Comparison of ENCODE assay signal across 23 cellular contexts in the genomic region with DNA sequence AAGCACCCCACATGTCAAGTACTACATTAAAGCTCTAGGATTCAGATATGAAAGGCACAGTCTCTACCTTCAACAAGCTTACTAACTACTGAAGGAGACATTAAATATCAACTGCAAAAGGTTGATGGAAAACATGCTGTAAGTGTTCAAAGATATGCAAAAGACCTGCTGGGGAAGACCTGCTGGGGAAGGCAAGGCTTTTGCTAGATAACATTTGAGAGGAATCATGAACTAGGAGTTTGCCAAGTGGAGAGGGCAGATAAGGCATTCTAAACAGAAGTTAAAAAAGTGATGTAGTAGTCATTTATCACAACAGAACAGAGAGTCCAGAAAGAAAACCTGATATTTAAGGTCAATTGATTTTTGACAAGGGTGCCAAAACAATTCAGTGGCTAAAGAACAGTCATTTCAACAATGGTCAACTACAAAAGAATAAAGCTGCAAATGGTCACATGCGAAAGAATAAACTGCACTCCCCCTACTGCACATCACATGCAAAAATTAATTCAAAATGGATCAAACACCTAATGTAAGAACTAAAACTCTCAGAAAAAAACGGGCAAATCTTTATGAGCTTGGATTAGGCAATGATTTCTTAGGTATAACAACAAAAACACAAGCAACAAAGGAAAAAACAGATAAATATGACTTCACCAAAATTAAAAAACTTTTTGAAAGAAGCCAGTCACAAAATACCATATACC. TPM values are rescaled to one million over a fixed set of nuclear protein-coding genes. Genes with fewer than 3 reads are reported as not detected.
A peak's percentile ranks its signal among the peaks of the same experiment; 100 is the strongest.
DNase-seq lines count a peak whose midpoint lies in the region; ATAC-seq, FAIRE-seq and TF ChIP-seq lines count a peak whose summit lies in the region.
"Had no signal": no experiment of that assay in that cellular context is flagged by ENCODE, and none has a peak within 500 bp of the region (broad histone marks: within the 10 kb centered on the region; RNA-seq: fewer than 3 reads in every experiment).

No MANE protein-coding gene starts in this region.

- H3K9me3 Mint-ChIP-seq in activated naive CD8-positive, alpha-beta T cell (ENCODE audit: low read depth): no peaks in the 10 kb centered on the region
- no peaks in the 10 kb centered on the region for H3K9me3 Mint-ChIP-seq in activated naive CD8-positive, alpha-beta T cell treated with anti-CD3 and anti-CD28 coated beads, Interleukin-2, amount 50 U/mL, for 24 hours
- no peaks in the 10 kb centered on the region for H3K9me3 Mint-ChIP-seq in mesothelial cell of epicardium
- H3K9me3 Mint-ChIP-seq in naive thymus-derived CD8-positive, alpha-beta T cell: no peaks in the 10 kb centered on the region
- H3K9me3 Mint-ChIP-seq: CD4-positive, alpha-beta memory T cell had no signal

- no peak for TF ChIP-seq POLR2A in K562 (conservative IDR thresholded peaks at IDR 0.05)

- peaks cover 14 to 25% of the 10 kb centered on the region in 2 experiments; a peak in 4 of 5 replicates for H3K4me1 ChIP-seq in K562 (replicated peaks in 1 of 2; ENCODE audit: control insufficient read depth in 2 of 2, insufficient read depth in 2 of 2, low read length in 2 of 2)
- H3K4me1 ChIP-seq: BE2C had no signal

- ATAC-seq in activated naive CD8-positive, alpha-beta T cell treated with anti-CD3 and anti-CD28 coated beads, Interleukin-2, amount 50 U/mL, for 24 hours: no peak
- peak; percentile 89 for ATAC-seq in K562
- no peak for ATAC-seq in naive thymus-derived CD8-positive, alpha-beta T cell
- ATAC-seq: GM12878, Panc1 had no signal

- no peaks in the 10 kb centered on the region for H3K4me1 Mint-ChIP-seq in activated naive CD8-positive, alpha-beta T cell (ENCODE audit: low read depth)
- H3K4me1 Mint-ChIP-seq in activated naive CD8-positive, alpha-beta T cell treated with anti-CD3 and anti-CD28 coated beads, Interleukin-2, amount 50 U/mL, for 24 hours: no peaks in the 10 kb centered on the region
- H3K4me1 Mint-ChIP-seq in mesothelial cell of epicardium: no peaks in the 10 kb centered on the region
- H3K4me1 Mint-ChIP-seq in naive thymus-derived CD8-positive, alpha-beta T cell: peaks cover 0 to 7% (median 3%) of the 10 kb centered on the region in 4 donors

- 2% methylated on average over 2 of the region's 2 CpGs for WGBS in K562 (ENCODE audit: insufficient coverage, low coverage, missing lambda C conversion rate)

- peak; percentile 99 for TF ChIP-seq EP300 in K562 (IDR thresholded peaks at IDR 0.05; ENCODE audit: low read length)

- peaks cover 15% of the 10 kb centered on the region; the same call in 2 of the 3 replicates for H3K36me3 ChIP-seq in K562 (ENCODE audit: control insufficient read depth, insufficient read depth, low read length)
- H3K36me3 ChIP-seq: BE2C had no signal

- 0 out of 4 replicates have a peak, but pooled peaks of 1 of the 2 experiments have one; percentile 4 for TF ChIP-seq RAD21 in K562 (CRISPR knock-in tag; conservative IDR thresholded peaks at IDR 0.05 in 1 of 2, IDR thresholded peaks at IDR 0.05 in 1 of 2)

- FAIRE-seq in K562 (lab: Jason Lieb, UNC): peak; percentile 99
- FAIRE-seq: GM12878, GM18507, H1 had no signal

- in situ Hi-C loops in K562 (cut with MboI): no loop called here

- H3K9me1 ChIP-seq in K562 (ENCODE audit: control insufficient read depth, insufficient read depth, low read length): no peaks in the 10 kb centered on the region

- peaks cover 6% of the 10 kb centered on the region; the same call in 1 of the 2 replicates for H3K9me3 ChIP-seq in K562 (replicated peaks; ENCODE audit: control insufficient read depth, insufficient read depth, low read depth, low read length)
- H3K9me3 ChIP-seq: BE2C had no signal

- no peaks in the 10 kb centered on the region for H3K27me3 ChIP-seq in K562 (ENCODE audit: control insufficient read depth in 2 of 2, insufficient read depth in 2 of 2, low read length in 2 of 2)
- H3K27me3 ChIP-seq: BE2C had no signal

- POLR2A ChIA-PET in K562 (lab: Yijun Ruan, JAX): interaction anchor here (0.8 to 1.4 kb wide), 6 partner anchors 9 to 43 kb away, joined by 3 to 5 read pairs (median 4); a partner anchor contains a TSS
- POLR2A ChIA-PET in naive thymus-derived CD8-positive, alpha-beta T cell (lab: Charles Lee): no interaction called here

- H3K79me2 ChIP-seq in K562 (ENCODE audit: control insufficient read depth, insufficient read depth, low read length): no peaks in the 10 kb centered on the region

- no peaks in the 10 kb centered on the region for H4K20me1 ChIP-seq in K562 (replicated peaks; ENCODE audit: control insufficient read depth, insufficient read depth, low read length)

- no TSS peak for BruUV-seq in K562 (replicated peaks; lab: Mats Ljungman, UMichigan)

- no peak; a peak in 1 of 6 replicates for TF ChIP-seq CTCF in K562 (IDR thresholded peaks at IDR 0.05 in 2 of 3, conservative IDR thresholded peaks at IDR 0.05 in 1 of 3; ENCODE audit: insufficient read depth in 2 of 3, low read depth in 1 of 3, low read length in 3 of 3)
- TF ChIP-seq CTCF in mesothelial cell of epicardium (IDR thresholded peaks at IDR 0.05; ENCODE audit: unreplicated experiment): no peak

- intact Hi-C loops in K562 (cut with micrococcal nuclease): loop anchor here (2.0 to 5.0 kb wide), 2 partner anchors 42 to 209 kb away; a partner anchor contains a TSS

- H3K36me3 Mint-ChIP-seq in activated naive CD8-positive, alpha-beta T cell: peaks cover 15% of the 10 kb centered on the region
- H3K36me3 Mint-ChIP-seq in activated naive CD8-positive, alpha-beta T cell treated with anti-CD3 and anti-CD28 coated beads, Interleukin-2, amount 50 U/mL, for 24 hours (ENCODE audit: low read depth): peaks cover 17% of the 10 kb centered on the region
- peaks cover 23% of the 10 kb centered on the region for H3K36me3 Mint-ChIP-seq in mesothelial cell of epicardium
- H3K36me3 Mint-ChIP-seq in naive thymus-derived CD8-positive, alpha-beta T cell: peaks cover 4 to 51% (median 14%) of the 10 kb centered on the region in 3 donors

- H3K27me3 Mint-ChIP-seq in activated naive CD8-positive, alpha-beta T cell: no peaks in the 10 kb centered on the region
- H3K27me3 Mint-ChIP-seq in activated naive CD8-positive, alpha-beta T cell treated with anti-CD3 and anti-CD28 coated beads, Interleukin-2, amount 50 U/mL, for 24 hours: no peaks in the 10 kb centered on the region
- H3K27me3 Mint-ChIP-seq in mesothelial cell of epicardium (ENCODE audit: low read depth): no peaks in the 10 kb centered on the region
- H3K27me3 Mint-ChIP-seq in naive thymus-derived CD8-positive, alpha-beta T cell: no peaks in the 10 kb centered on the region
- H3K27me3 Mint-ChIP-seq: CD4-positive, alpha-beta memory T cell had no signal

- peak overlapping the region; percentile 16 for H3K27ac Mint-ChIP-seq in activated naive CD8-positive, alpha-beta T cell
- H3K27ac Mint-ChIP-seq in activated naive CD8-positive, alpha-beta T cell treated with anti-CD3 and anti-CD28 coated beads, Interleukin-2, amount 50 U/mL, for 24 hours: no peak overlapping the region
- H3K27ac Mint-ChIP-seq in mesothelial cell of epicardium: peak overlapping the region; percentile 10
- H3K27ac Mint-ChIP-seq in naive thymus-derived CD8-positive, alpha-beta T cell: no peak overlapping the region

- H3K4me3 ChIP-seq in K562: no peak overlapping the region
- H3K4me3 ChIP-seq: GM12878 had no signal

- H3K4me2 ChIP-seq in K562 (ENCODE audit: insufficient read depth, low read length): no peak overlapping the region
- H3K4me2 ChIP-seq: KMS-11 had no signal

- CTCF ChIA-PET in K562 (lab: Yijun Ruan, JAX; ENCODE audit: low intra/inter-chr PET ratio): no interaction called here

- H3K27ac ChIP-seq in K562 (ENCODE audit: extremely low read depth, low read depth, low read length): peak overlapping the region; percentile 62; the same call in 2 of the 3 replicates
- H3K27ac ChIP-seq: KMS-11 had no signal

- H3K4me3 Mint-ChIP-seq in activated naive CD8-positive, alpha-beta T cell: no peak overlapping the region
- no peak overlapping the region for H3K4me3 Mint-ChIP-seq in activated naive CD8-positive, alpha-beta T cell treated with anti-CD3 and anti-CD28 coated beads, Interleukin-2, amount 50 U/mL, for 24 hours
- H3K4me3 Mint-ChIP-seq in mesothelial cell of epicardium: no peak overlapping the region
- H3K4me3 Mint-ChIP-seq in naive thymus-derived CD8-positive, alpha-beta T cell: no peak overlapping the region
- H3K4me3 Mint-ChIP-seq: CD4-positive, alpha-beta memory T cell had no signal

- no peak overlapping the region for H2AFZ ChIP-seq in K562 (ENCODE audit: low read depth, low read length)

- DNase-seq in activated naive CD8-positive, alpha-beta T cell treated with anti-CD3 and anti-CD28 coated beads, Interleukin-2, amount 50 U/mL, for 24 hours: no peak
- DNase-seq in HUDEP-2 (lab: John Stamatoyannopoulos, UW; ENCODE audit: unreplicated experiment in 76 of 76) (peak in 72 of 76 experiments; percentile 5 to 96 (median 74)), K562 (ENCODE audit: extremely low read depth in 1 of 4, low spot score in 3 of 4) (peak; percentile 74 to 96 (median 86)), mesothelial cell of epicardium (ENCODE audit: low spot score in 2 of 2, unreplicated experiment in 2 of 2) (no peak), NCI-H187 (lab: John Stamatoyannopoulos, UW) (no peak), RPMI8226 (no peak)
- DNase-seq in naive thymus-derived CD8-positive, alpha-beta T cell: no peak
- DNase-seq: BE2C; Calu3; CD4-positive, alpha-beta memory T cell; GF-D8; MV-4-11; NCI-H1694 treated with DMSO at 0.1 percent for 48 hours; NCI-H2107; NCI-H2227 treated with DMSO at 0.1 percent for 48 hours; NCI-H524; NCI-H82 had no signal

- H3K9ac ChIP-seq in K562 (ENCODE audit: insufficient read depth in 1 of 2, low read depth in 2 of 2, low read length in 2 of 2): no peak overlapping the region
- H3K9ac ChIP-seq: KMS-11 had no signal

RNA-seq across cellular contexts. Expression of a gene that starts 23.0 kb away (rescaled TPM):
- total RNA-seq in K562 (2011; cell fraction: chromatin; rRNA removed; ENCODE audit: low replicate concordance): 15.0 and 16.0 TPM in 2 replicates
- 6.0 and 6.4 TPM in 2 replicates for total RNA-seq in K562 (2011; cell fraction: nucleolus; rRNA removed)
- 9.8 and 12.7 TPM in 2 replicates for total RNA-seq in K562 (2011; cell fraction: nucleoplasm; rRNA removed)
- total RNA-seq in K562 (2014; rRNA removed) (0.77 and 0.90 TPM in 2 replicates), K562 (2014; rRNA removed; fragmentation: Illumina TruSeq; extraction: Trizol) (0.89 and 1.3 TPM in 2 replicates), K562 (2015; rRNA removed; fragmentation: Illumina TruSeq; extraction: Trizol) (1.2 TPM in 2 replicates), K562 (2021) (1.1 and 1.3 TPM in 2 replicates), mesothelial cell of epicardium (4.9 to 5.6 TPM (median 5.0 TPM) in 3 replicates)
- polyA plus RNA-seq in K562 (2011; rRNA removed) (1.8 and 2.6 TPM in 2 replicates), K562 (2014; fragmentation: Illumina TruSeq; extraction: Trizol) (0.71 and 1.1 TPM in 2 replicates), K562 (2014; fragmentation: Nextera tagmentation; extraction: Ambion mirVana) (under 1 TPM; 0.28 to 0.49 TPM), K562 (2014; rRNA removed) (1.2 and 1.5 TPM in 2 replicates)
- 0.75 and 2.0 TPM in 2 replicates for polyA plus RNA-seq in K562 (2011; cell fraction: cytosol; rRNA removed)
- 8.3 and 11.0 TPM in 2 replicates for polyA plus RNA-seq in K562 (2011; cell fraction: nucleus; rRNA removed)
- polyA plus RNA-seq in K562 (2012): 0.57 and 1.9 TPM in 2 replicates
- polyA minus RNA-seq in K562 (2011; rRNA and poly(A)+ RNA removed): 1.3 and 2.5 TPM in 2 replicates
- 0.76 and 1.5 TPM in 2 replicates for polyA minus RNA-seq in K562 (2011; cell fraction: cytosol; rRNA and poly(A)+ RNA removed)
- 2.6 and 5.2 TPM in 2 replicates for polyA minus RNA-seq in K562 (2011; cell fraction: nucleus; rRNA and poly(A)+ RNA removed)
- 1 to 10 TPM; 5.9 to 6.2 TPM for total RNA-seq in naive thymus-derived CD8-positive, alpha-beta T cell
- under 1 TPM in 2 of 3 donors, not detected in 1; 0.07 TPM for polyA plus RNA-seq in naive thymus-derived CD8-positive, alpha-beta T cell

RNA-seq across cellular contexts. Expression of a gene that starts 39.5 kb away (rescaled TPM):
- total RNA-seq in K562 (2011; cell fraction: chromatin; rRNA removed; ENCODE audit: low replicate concordance): 22.8 and 74.5 TPM in 2 replicates
- total RNA-seq in K562 (2011; cell fraction: nucleolus; rRNA removed): 9.8 and 11.8 TPM in 2 replicates
- 41.5 and 73.1 TPM in 2 replicates for total RNA-seq in K562 (2011; cell fraction: nucleoplasm; rRNA removed)
- total RNA-seq in K562 (2014; rRNA removed) (9.6 and 9.9 TPM in 2 replicates), K562 (2014; rRNA removed; fragmentation: Illumina TruSeq; extraction: Trizol) (19.0 and 20.1 TPM in 2 replicates), K562 (2015; rRNA removed; fragmentation: Illumina TruSeq; extraction: Trizol) (15.6 and 16.0 TPM in 2 replicates), K562 (2021) (25.6 and 26.8 TPM in 2 replicates), mesothelial cell of epicardium (49.9 to 50.7 TPM (median 49.9 TPM) in 3 replicates)
- polyA plus RNA-seq in K562 (2011; rRNA removed) (11.9 and 17.8 TPM in 2 replicates), K562 (2014; fragmentation: Illumina TruSeq; extraction: Trizol) (22.6 and 27.6 TPM in 2 replicates), K562 (2014; fragmentation: Nextera tagmentation; extraction: Ambion mirVana) (10 to 100 TPM; 10.8 to 13.7 TPM), K562 (2014; rRNA removed) (18.1 and 19.4 TPM in 2 replicates)
- 3.3 and 7.5 TPM in 2 replicates for polyA plus RNA-seq in K562 (2011; cell fraction: cytosol; rRNA removed)
- polyA plus RNA-seq in K562 (2011; cell fraction: nucleus; rRNA removed): 15.8 and 21.7 TPM in 2 replicates
- polyA plus RNA-seq in K562 (2012): 23.3 and 34.6 TPM in 2 replicates
- 16.5 and 19.1 TPM in 2 replicates for polyA minus RNA-seq in K562 (2011; rRNA and poly(A)+ RNA removed)
- 13.5 and 15.8 TPM in 2 replicates for polyA minus RNA-seq in K562 (2011; cell fraction: cytosol; rRNA and poly(A)+ RNA removed)
- polyA minus RNA-seq in K562 (2011; cell fraction: nucleus; rRNA and poly(A)+ RNA removed): 9.8 and 16.8 TPM in 2 replicates
- total RNA-seq in naive thymus-derived CD8-positive, alpha-beta T cell: 10 to 100 TPM; 33.9 to 35.0 TPM
- polyA plus RNA-seq in naive thymus-derived CD8-positive, alpha-beta T cell: 1 to 10 TPM; 5.0 to 5.8 (median 5.8) TPM

RNA-seq across cellular contexts. Expression of a gene that starts 42.5 kb away (rescaled TPM):
- total RNA-seq in K562 (2011; cell fraction: chromatin; rRNA removed; ENCODE audit: low replicate concordance): 64.3 and 71.3 TPM in 2 replicates
- 44.9 and 47.4 TPM in 2 replicates for total RNA-seq in K562 (2011; cell fraction: nucleolus; rRNA removed)
- 53.4 and 64.1 TPM in 2 replicates for total RNA-seq in K562 (2011; cell fraction: nucleoplasm; rRNA removed)
- total RNA-seq in K562 (2014; rRNA removed) (79.8 and 81.6 TPM in 2 replicates), K562 (2014; rRNA removed; fragmentation: Illumina TruSeq; extraction: Trizol) (137 and 145 TPM in 2 replicates), K562 (2015; rRNA removed; fragmentation: Illumina TruSeq; extraction: Trizol) (109 and 118 TPM in 2 replicates), K562 (2021) (157 and 158 TPM in 2 replicates), mesothelial cell of epicardium (38.9 to 47.9 TPM (median 39.4 TPM) in 3 replicates)
- polyA plus RNA-seq in K562 (2011; rRNA removed) (130 TPM in 2 replicates), K562 (2014; fragmentation: Illumina TruSeq; extraction: Trizol) (133 and 150 TPM in 2 replicates), K562 (2014; fragmentation: Nextera tagmentation; extraction: Ambion mirVana) (100 to 1,000 TPM in 1 of 2 experiments, 10 to 100 TPM in 1; 86.4 to 122 TPM), K562 (2014; rRNA removed) (97.1 and 107 TPM in 2 replicates)
- polyA plus RNA-seq in K562 (2011; cell fraction: cytosol; rRNA removed): 86.8 and 107 TPM in 2 replicates
- polyA plus RNA-seq in K562 (2011; cell fraction: nucleus; rRNA removed): 61.5 and 74.3 TPM in 2 replicates
- polyA plus RNA-seq in K562 (2012): 113 and 129 TPM in 2 replicates
- polyA minus RNA-seq in K562 (2011; rRNA and poly(A)+ RNA removed): 122 and 135 TPM in 2 replicates
- polyA minus RNA-seq in K562 (2011; cell fraction: cytosol; rRNA and poly(A)+ RNA removed): 65.9 and 97.0 TPM in 2 replicates
- 29.2 and 41.3 TPM in 2 replicates for polyA minus RNA-seq in K562 (2011; cell fraction: nucleus; rRNA and poly(A)+ RNA removed)
- 100 to 1,000 TPM; 105 to 112 TPM for total RNA-seq in naive thymus-derived CD8-positive, alpha-beta T cell
- polyA plus RNA-seq in naive thymus-derived CD8-positive, alpha-beta T cell: 100 to 1,000 TPM; 168 to 193 (median 179) TPM

Comparison
In these comparisons a context has a peak if more than half of its experiments do, and no peak if none do; other contexts are left out.
1. H3K27ac Mint-ChIP-seq: peak in activated naive CD8-positive, alpha-beta T cell (single experiment) and mesothelial cell of epicardium (single experiment); none in activated naive CD8-positive, alpha-beta T cell treated with anti-CD3 and anti-CD28 coated beads, Interleukin-2, amount 50 U/mL, for 24 hours (single experiment) and naive thymus-derived CD8-positive, alpha-beta T cell (0 of 10).
2. DNase-seq: peak in HUDEP-2 (72 of 76) and K562 (4 of 4); none in activated naive CD8-positive, alpha-beta T cell treated with anti-CD3 and anti-CD28 coated beads, Interleukin-2, amount 50 U/mL, for 24 hours (single experiment), mesothelial cell of epicardium (0 of 2), naive thymus-derived CD8-positive, alpha-beta T cell (0 of 10), NCI-H187 (0 of 2) and RPMI8226 (single experiment).